23 cellular contexts compared by ENCODE assay signal in the genomic region with DNA sequence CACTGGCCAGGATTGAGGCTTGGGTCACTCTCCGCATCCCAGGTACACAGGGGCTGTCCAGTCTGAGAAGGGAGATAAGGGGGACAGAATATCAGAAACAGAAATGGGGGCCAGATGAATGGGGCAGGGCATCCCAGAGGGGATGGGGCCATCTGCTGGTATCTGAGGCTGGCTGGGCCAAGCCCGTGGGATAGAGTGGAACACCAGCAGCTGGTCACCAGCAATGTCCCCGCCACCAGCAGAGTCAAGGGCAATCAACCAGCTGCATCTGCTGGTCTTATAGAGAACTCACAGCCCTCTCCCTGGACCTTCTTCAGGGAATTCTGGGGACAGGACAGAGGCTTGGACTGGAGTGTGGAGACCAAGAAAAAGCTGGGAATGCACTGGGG.
DNase-seq lines count a peak whose midpoint lies in the region; TF ChIP-seq lines count a peak whose summit lies in the region.
"Had no signal": no experiment of that assay in that cellular context is flagged by ENCODE, and none has a peak within 500 bp of the region (broad histone marks: within the 10 kb centered on the region; RNA-seq: fewer than 3 reads in every experiment).

No MANE protein-coding gene starts in this region.

- intact Hi-C loops in ascending aorta (cut with DNase I): no loop called here

- H3K27me3 ChIP-seq in ascending aorta (no peaks in the 10 kb centered on the region), stomach smooth muscle (ENCODE audit: control insufficient read depth in 1 of 2, insufficient read depth in 2 of 2, low read length in 2 of 2) (no peaks in the 10 kb centered on the region)

- no peak overlapping the region for H3K4me3 ChIP-seq in GM12875 (ENCODE audit: low read depth, low read length)
- H3K4me3 ChIP-seq in ascending aorta: no peak overlapping the region
- H3K4me3 ChIP-seq in stomach smooth muscle (ENCODE audit: low read length in 2 of 2): no peak overlapping the region
- H3K4me3 ChIP-seq: left lung had no signal

- 0 out of 2 replicates have a peak, but pooled peaks have one; percentile 2 for TF ChIP-seq CTCF in GM12875 (IDR thresholded peaks at IDR 0.05; ENCODE audit: borderline replicate concordance, insufficient read depth, low read depth, low read length)
- no peak for TF ChIP-seq CTCF in ascending aorta (IDR thresholded peaks at IDR 0.05)

- no peaks in the 10 kb centered on the region for H3K36me3 ChIP-seq in ascending aorta
- no peaks in the 10 kb centered on the region for H3K36me3 ChIP-seq in stomach smooth muscle (ENCODE audit: control insufficient read depth in 2 of 2, insufficient read depth in 2 of 2, low read length in 2 of 2)
- H3K36me3 ChIP-seq: left lung had no signal

- H3K4me1 ChIP-seq in ascending aorta: peaks cover 29 to 58% of the 10 kb centered on the region in 2 donors
- H3K4me1 ChIP-seq in stomach smooth muscle (ENCODE audit: control insufficient read depth, insufficient read depth, low read length): peaks cover 53% of the 10 kb centered on the region

- no peak for DNase-seq in ascending aorta (ENCODE audit: low spot score in 2 of 2)
- DNase-seq in myocyte (ENCODE audit: low read depth): peak; percentile 14
- DNase-seq in activated CD4-positive, CD25-positive, alpha-beta regulatory T cell (lab: John Stamatoyannopoulos, UW): no peak
- DNase-seq in AG08395 (ENCODE audit: low spot score): no peak
- DNase-seq in HCEC 1CT: no peak
- no peak for DNase-seq in AG20443 (ENCODE audit: low spot score)
- DNase-seq: activated CD4-positive, alpha-beta T cell treated with anti-CD3 and anti-CD28 coated beads, Interleukin-2, amount 10 ng/mL, durations not matched to agents 7 days and 5 days; activated CD8-positive, alpha-beta memory T cell treated with anti-CD3 and anti-CD28 coated beads, Interleukin-2, amount 50 U/mL, for 4 hours; activated naive CD8-positive, alpha-beta T cell treated with anti-CD3 and anti-CD28 coated beads, Interleukin-2, amount 10 ng/mL, durations not matched to agents 7 days and 5 days; CD8-positive, alpha-beta memory T cell; DMS79 treated with DMSO at 0.1 percent for 48 hours; H9; head of caudate nucleus; left lung; midbrain; NCI-H1436; NCI-H526 treated with DMSO at 0.1 percent for 48 hours; OCI-M1; SHP77 treated with DMSO at 0.1 percent for 48 hours; stimulated activated CD4-positive, alpha-beta T cell treated with anti-CD3 and anti-CD28 coated beads, Interleukin-15, amount 100 ng/mL, for 24 hours; T-helper 1 cell had no signal

- peak overlapping the region; percentile 97 to 98 for H3K27ac ChIP-seq in ascending aorta
- peak overlapping the region; percentile 94 for H3K27ac ChIP-seq in stomach smooth muscle (ENCODE audit: low read length)
- H3K27ac ChIP-seq: left lung had no signal

- H3K9ac ChIP-seq in stomach smooth muscle (ENCODE audit: low read length in 2 of 2): no peak overlapping the region

- H3K9me3 ChIP-seq in ascending aorta: no peaks in the 10 kb centered on the region
- no peaks in the 10 kb centered on the region for H3K9me3 ChIP-seq in stomach smooth muscle (ENCODE audit: control insufficient read depth in 2 of 2, low read length in 2 of 2)
- H3K9me3 ChIP-seq: left lung had no signal
